Comparison of ENCODE assay signal across 18 cellular contexts in the genomic region with DNA sequence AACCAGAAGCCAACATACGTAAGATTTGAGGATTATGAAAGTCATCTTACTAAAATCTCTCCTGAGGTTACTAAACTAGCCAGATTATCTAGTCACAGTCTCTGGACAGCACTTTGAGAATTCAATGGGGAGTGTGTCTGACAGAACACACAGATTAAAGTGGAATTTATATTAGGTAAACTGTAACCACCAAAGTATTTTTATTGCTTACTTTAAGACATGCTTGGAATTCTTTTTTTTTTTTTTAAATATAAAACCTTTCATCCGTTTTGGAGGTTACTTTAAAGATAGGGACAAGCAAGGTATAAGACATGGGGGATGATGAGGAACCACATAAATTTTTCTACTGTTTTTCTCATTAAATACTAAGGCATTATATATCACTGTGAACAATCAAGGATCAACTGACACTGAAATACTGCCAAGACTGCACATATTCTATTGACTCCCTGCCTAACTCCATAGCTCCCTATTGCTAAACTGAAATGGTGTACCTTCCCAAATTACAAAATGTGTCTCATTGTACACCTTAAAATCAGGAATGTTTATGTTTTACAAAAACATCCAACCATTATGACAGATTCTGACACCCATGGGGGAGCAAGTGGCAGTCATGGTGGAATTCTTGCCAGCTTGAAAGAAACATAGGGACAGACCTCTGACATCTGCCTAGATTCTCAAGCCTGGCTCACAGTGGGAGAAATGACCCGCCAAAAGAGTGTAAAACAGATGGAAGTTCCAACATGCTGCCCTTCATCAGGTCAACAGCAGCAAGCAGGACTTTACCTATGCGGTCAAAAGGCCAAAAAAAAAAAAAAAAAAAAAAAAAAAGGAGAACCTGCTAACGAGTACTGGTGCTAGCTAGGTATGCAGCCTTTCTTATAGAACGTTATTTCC.
DNase-seq lines count a peak whose midpoint lies in the region; ATAC-seq and TF ChIP-seq lines count a peak whose summit lies in the region.
"Had no signal": no experiment of that assay in that cellular context is flagged by ENCODE, and none has a peak within 500 bp of the region (broad histone marks: within the 10 kb centered on the region; RNA-seq: fewer than 3 reads in every experiment).

No MANE protein-coding gene starts in this region.

- no peaks in the 10 kb centered on the region for H3K27me3 ChIP-seq in BJ (ENCODE audit: control insufficient read depth, insufficient read depth, low read length)
- H3K27me3 ChIP-seq: Peyer's patch had no signal

- TF ChIP-seq CTCF in BJ (IDR thresholded peaks at IDR 0.05; ENCODE audit: insufficient read depth, low read depth, low read length) (no peak), astrocyte of the spinal cord (IDR thresholded peaks at IDR 0.05; ENCODE audit: low read depth, low read length) (no peak), nephron progenitor cell (IDR thresholded peaks at IDR 0.05) (no peak), MCF 10A (IDR thresholded peaks at IDR 0.05; ENCODE audit: unreplicated experiment) (no peak)

- no peak for ATAC-seq in naive thymus-derived CD8-positive, alpha-beta T cell
- ATAC-seq: left cardiac atrium had no signal

- H3K4me1 Mint-ChIP-seq in nephron progenitor cell (peaks cover 9% of the 10 kb centered on the region), MCF 10A (ENCODE audit: insufficient read depth, unreplicated experiment) (no peaks in the 10 kb centered on the region)
- peaks cover 8 to 32% (median 17%) of the 10 kb centered on the region in 4 donors for H3K4me1 Mint-ChIP-seq in naive thymus-derived CD8-positive, alpha-beta T cell

- CTCF ChIA-PET in BJ (lab: Yijun Ruan, JAX): no interaction called here
- CTCF ChIA-PET in MCF 10A (lab: Yijun Ruan, JAX): interaction anchor here (0.7 to 0.9 kb wide), 2 partner anchors 10 to 22 kb away, joined by 3 read pairs; no protein-coding TSS in a partner anchor

- in situ Hi-C loops in astrocyte of the spinal cord (cut with HindIII; ENCODE audit: low sequenced_read_pairs): no loop called here

- no peaks in the 10 kb centered on the region for H3K9me3 Mint-ChIP-seq in nephron progenitor cell
- no peaks in the 10 kb centered on the region for H3K9me3 Mint-ChIP-seq in naive thymus-derived CD8-positive, alpha-beta T cell
- H3K9me3 Mint-ChIP-seq in MCF 10A (ENCODE audit: unreplicated experiment): no peaks in the 10 kb centered on the region
- H3K9me3 Mint-ChIP-seq: T-helper 1 cell treated with Interleukin-12 subunit alpha and Interleukin-12 subunit beta and Interleukin-4 antibody, amounts not matched to agents 30 μg/mL and 1 μg/mL, for 36 hours had no signal

- intact Hi-C loops in MCF 10A (cut with micrococcal nuclease): no loop called here

- H3K4me3 ChIP-seq in BJ (ENCODE audit: low read depth, low read length): no peak overlapping the region
- H3K4me3 ChIP-seq in astrocyte of the spinal cord (ENCODE audit: low read depth, low read length): no peak overlapping the region
- H3K4me3 ChIP-seq: Peyer's patch had no signal

- H3K36me3 ChIP-seq in BJ (ENCODE audit: control insufficient read depth, insufficient read depth, low read length): no peaks in the 10 kb centered on the region
- H3K36me3 ChIP-seq: Peyer's patch had no signal

- DNase-seq in BJ (ENCODE audit: low read depth) (peak; percentile 87), HS-27A (ENCODE audit: low read depth) (peak; percentile 39), astrocyte of the spinal cord (ENCODE audit: low read depth, low spot score) (peak; percentile 56), nephron progenitor cell (no peak), H4 (ENCODE audit: low spot score) (no peak), medulla oblongata (ENCODE audit: extremely low spot score) (no peak), MCF 10A (ENCODE audit: unreplicated experiment) (no peak)
- DNase-seq in naive thymus-derived CD8-positive, alpha-beta T cell: no peak
- DNase-seq: activated CD4-positive, alpha-beta T cell treated with anti-CD3 and anti-CD28 coated beads for 4 hours; activated naive CD8-positive, alpha-beta T cell treated with anti-CD3 and anti-CD28 coated beads, Interleukin-2, amount 10 ng/mL, durations not matched to agents 7 days and 5 days; CD4-positive, alpha-beta memory T cell; H7; left cardiac atrium; NCI-H2029; NCI-H526; Peyer's patch had no signal

- BruUV-seq in MCF 10A (replicated peaks; lab: Mats Ljungman, UMichigan): no TSS peak

- POLR2A ChIA-PET in BJ (lab: Charles Lee) (no interaction called here), MCF 10A (lab: Yijun Ruan, JAX) (interaction anchor here (0.7 to 1.0 kb wide), 3 partner anchors 10 to 83 kb away, joined by 3 read pairs; no protein-coding TSS in a partner anchor)
- POLR2A ChIA-PET in naive thymus-derived CD8-positive, alpha-beta T cell (lab: Charles Lee): no interaction called here

- H3K27ac Mint-ChIP-seq in nephron progenitor cell (peak overlapping the region; percentile 29), MCF 10A (ENCODE audit: low read depth, unreplicated experiment) (no peak overlapping the region)
- H3K27ac Mint-ChIP-seq in naive thymus-derived CD8-positive, alpha-beta T cell: no peak overlapping the region
- H3K27ac Mint-ChIP-seq: activated naive CD8-positive, alpha-beta T cell treated with anti-CD3 and anti-CD28 coated beads, Interleukin-2, amount 10 ng/mL, durations not matched to agents 7 days and 5 days; CD4-positive, alpha-beta memory T cell; progenitor cell of endocrine pancreas; T-helper 1 cell treated with Interleukin-12 subunit alpha and Interleukin-12 subunit beta and Interleukin-4 antibody, amounts not matched to agents 30 μg/mL and 1 μg/mL, for 36 hours had no signal

- no peaks in the 10 kb centered on the region for H3K27me3 Mint-ChIP-seq in nephron progenitor cell (ENCODE audit: low read depth, poor library complexity)
- no peaks in the 10 kb centered on the region for H3K27me3 Mint-ChIP-seq in naive thymus-derived CD8-positive, alpha-beta T cell
- no peaks in the 10 kb centered on the region for H3K27me3 Mint-ChIP-seq in MCF 10A (ENCODE audit: insufficient read depth, unreplicated experiment)
- H3K27me3 Mint-ChIP-seq: activated naive CD8-positive, alpha-beta T cell treated with anti-CD3 and anti-CD28 coated beads, Interleukin-2, amount 10 ng/mL, durations not matched to agents 7 days and 5 days; CD4-positive, alpha-beta memory T cell; progenitor cell of endocrine pancreas had no signal

- H3K4me3 Mint-ChIP-seq in nephron progenitor cell (no peak overlapping the region), MCF 10A (ENCODE audit: unreplicated experiment) (no peak overlapping the region)
- no peak overlapping the region for H3K4me3 Mint-ChIP-seq in naive thymus-derived CD8-positive, alpha-beta T cell
- H3K4me3 Mint-ChIP-seq: activated naive CD8-positive, alpha-beta T cell treated with anti-CD3 and anti-CD28 coated beads, Interleukin-2, amount 10 ng/mL, durations not matched to agents 7 days and 5 days; CD4-positive, alpha-beta memory T cell; T-helper 1 cell treated with Interleukin-12 subunit alpha and Interleukin-12 subunit beta and Interleukin-4 antibody, amounts not matched to agents 30 μg/mL and 1 μg/mL, for 36 hours had no signal

- peaks cover 31% of the 10 kb centered on the region for H3K36me3 Mint-ChIP-seq in nephron progenitor cell (ENCODE audit: low read depth)
- H3K36me3 Mint-ChIP-seq in naive thymus-derived CD8-positive, alpha-beta T cell: peaks cover 0 to 10% (median 9%) of the 10 kb centered on the region in 3 donors
- peaks cover 5% of the 10 kb centered on the region for H3K36me3 Mint-ChIP-seq in MCF 10A (ENCODE audit: insufficient read depth, unreplicated experiment)

Comparison
In these comparisons a context has a peak if more than half of its experiments do, and no peak if none do; other contexts are left out.
1. DNase-seq: peak in BJ (single experiment), HS-27A (single experiment) and astrocyte of the spinal cord (single experiment); none in nephron progenitor cell (single experiment), H4 (single experiment), medulla oblongata (single experiment), naive thymus-derived CD8-positive, alpha-beta T cell (0 of 10) and MCF 10A (single experiment).